ENCODE assay signal across 9 cellular contexts in the genomic region with DNA sequence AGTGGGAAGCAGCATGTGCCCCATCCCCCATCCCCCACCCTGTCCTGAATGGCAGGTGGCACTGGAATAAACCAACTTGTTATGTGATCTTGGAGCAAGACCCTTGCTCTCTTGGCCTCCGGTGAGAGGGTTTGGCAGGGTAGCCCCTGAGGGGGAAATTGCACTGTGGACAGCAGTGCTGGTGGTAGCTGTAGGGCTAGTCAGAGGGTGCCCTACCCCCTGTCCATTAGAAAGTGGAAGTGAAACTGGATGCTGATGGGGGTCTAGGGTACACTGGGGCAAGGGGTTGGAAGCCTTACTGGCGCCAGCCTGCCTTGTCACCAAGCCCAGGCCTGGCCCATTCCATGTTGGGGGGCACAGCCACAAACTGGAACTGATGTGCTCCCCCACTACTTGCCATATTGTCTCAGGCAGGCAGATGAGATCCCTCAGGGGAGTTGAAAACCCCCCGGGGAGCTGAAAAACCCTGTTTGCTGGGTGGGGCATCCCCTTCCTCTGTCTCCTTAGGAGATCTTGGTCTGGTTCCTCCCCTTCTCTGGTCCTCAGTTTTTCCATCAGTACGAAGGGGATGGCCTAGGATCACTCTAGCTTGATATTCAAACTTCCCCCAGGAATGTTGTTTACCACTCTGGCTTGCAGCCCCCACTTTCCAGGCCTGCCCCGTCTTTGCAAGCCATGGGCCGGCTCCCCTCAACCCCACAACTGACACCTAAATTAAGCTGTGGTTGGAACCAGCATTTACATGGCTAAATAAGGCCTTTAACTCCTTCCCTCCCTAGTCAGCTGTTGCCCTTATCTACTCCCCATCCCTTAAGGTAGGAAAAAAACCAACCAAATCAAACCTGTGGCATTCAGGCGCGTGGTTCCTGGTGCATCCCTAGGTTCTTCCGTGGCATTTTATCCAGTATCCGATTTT. TPM values are rescaled to one million over a fixed set of nuclear protein-coding genes. Genes with fewer than 3 reads are reported as not detected.
A peak's percentile ranks its signal among the peaks of the same experiment; 100 is the strongest.
DNase-seq lines count a peak whose midpoint lies in the region; ATAC-seq and TF ChIP-seq lines count a peak whose summit lies in the region.
"Had no signal": no experiment of that assay in that cellular context is flagged by ENCODE, and none has a peak within 500 bp of the region (broad histone marks: within the 10 kb centered on the region; RNA-seq: fewer than 3 reads in every experiment).

No MANE protein-coding gene starts in this region.

- no peak overlapping the region for H3K27ac ChIP-seq in effector memory CD4-positive, alpha-beta T cell (ENCODE audit: insufficient read depth, low read length, poor library complexity, severe bottlenecking)

- peaks cover 14% of the 10 kb centered on the region for H3K4me1 ChIP-seq in effector memory CD4-positive, alpha-beta T cell (ENCODE audit: control insufficient read depth, insufficient read depth, low read length, poor library complexity, severe bottlenecking)

- H3K9me3 ChIP-seq in effector memory CD4-positive, alpha-beta T cell (ENCODE audit: control insufficient read depth, low read length): no peaks in the 10 kb centered on the region

- H3K36me3 ChIP-seq in effector memory CD4-positive, alpha-beta T cell (ENCODE audit: control insufficient read depth, insufficient read depth, low read length): no peaks in the 10 kb centered on the region

- DNase-seq in choroid plexus epithelial cell (ENCODE audit: low read depth) (no peak), retinal pigment epithelial cell (ENCODE audit: low read depth) (no peak), putamen (ENCODE audit: low spot score) (no peak), SIG-M5 treated with dmso at 0.1 percent for 504 hours (lab: John Stamatoyannopoulos, UW; ENCODE audit: unreplicated experiment) (no peak), Calu3 (no peak)
- DNase-seq in effector memory CD4-positive, alpha-beta T cell: no peak

- H3K27me3 ChIP-seq in effector memory CD4-positive, alpha-beta T cell (replicated peaks; ENCODE audit: control insufficient read depth, insufficient read depth, low read length, poor library complexity, severe bottlenecking): no peaks in the 10 kb centered on the region

- no peak overlapping the region for H3K4me3 Mint-ChIP-seq in Calu3 (ENCODE audit: low read depth, unreplicated experiment)

- intact Hi-C loops in Calu3 (cut with micrococcal nuclease; ENCODE audit: unreplicated experiment): no loop called here

- no peaks in the 10 kb centered on the region for H3K9me3 Mint-ChIP-seq in Calu3 (ENCODE audit: low read depth, unreplicated experiment)

- peaks cover 25% of the 10 kb centered on the region for H3K27me3 Mint-ChIP-seq in Calu3 (ENCODE audit: unreplicated experiment)

- ATAC-seq in GM18907 (IDR thresholded peaks at IDR 0.05; ENCODE audit: unreplicated experiment): peak; percentile 67
- peak; percentile 39 for ATAC-seq in HG03045 (IDR thresholded peaks at IDR 0.05; ENCODE audit: unreplicated experiment)

- CTCF ChIA-PET in Calu3 (lab: Charles Lee): interaction anchor here (1.1 kb wide), 1 partner anchor 10 kb away, joined by 6 read pairs; no protein-coding TSS in a partner anchor

- H3K27ac Mint-ChIP-seq in Calu3 (ENCODE audit: unreplicated experiment): no peak overlapping the region

- TF ChIP-seq CTCF in choroid plexus epithelial cell (conservative IDR thresholded peaks at IDR 0.05; ENCODE audit: low read depth, low read length) (no peak), retinal pigment epithelial cell (conservative IDR thresholded peaks at IDR 0.05; ENCODE audit: low read depth, low read length) (no peak), Calu3 (IDR thresholded peaks at IDR 0.05; ENCODE audit: unreplicated experiment) (no peak)

- peak overlapping the region; percentile 1 for H3K4me3 ChIP-seq in choroid plexus epithelial cell (ENCODE audit: low read depth, low read length)
- peak overlapping the region; percentile 60 for H3K4me3 ChIP-seq in retinal pigment epithelial cell (ENCODE audit: low read length)
- H3K4me3 ChIP-seq in effector memory CD4-positive, alpha-beta T cell (ENCODE audit: insufficient read depth, low read depth, low read length, poor library complexity, severe bottlenecking): no peak overlapping the region

- H3K36me3 Mint-ChIP-seq in Calu3 (ENCODE audit: insufficient read depth, unreplicated experiment): peaks cover 5% of the 10 kb centered on the region

- BruUV-seq in Calu3 (replicated peaks; lab: Mats Ljungman, UMichigan): no TSS peak

- H3K4me1 Mint-ChIP-seq in Calu3 (ENCODE audit: low read depth, unreplicated experiment): peaks cover 11% of the 10 kb centered on the region

RNA-seq across cellular contexts. Expression of gene SYNPO, which starts 14.4 kb away (rescaled TPM):
- total RNA-seq in Calu3 (2022): 0.92 and 2.5 TPM in 2 replicates

RNA-seq across cellular contexts. Expression of gene MYOZ3, which starts 35.0 kb away (rescaled TPM):
- not detected in 2 replicates for total RNA-seq in Calu3 (2022)
- total RNA-seq: NCI-H460 had no signal
